In genomic region chr6:138160329-138161117, GRCh38 we compare ENCODE assay signal across 9 cellular contexts. TPM values are rescaled to one million over a fixed set of nuclear protein-coding genes. Genes with fewer than 3 reads are reported as not detected.
A peak's percentile ranks its signal among the peaks of the same experiment; 100 is the strongest.
DNase-seq lines count a peak whose midpoint lies in the region; ATAC-seq and TF ChIP-seq lines count a peak whose summit lies in the region.
"Had no signal": no experiment of that assay in that cellular context is flagged by ENCODE, and none has a peak within 500 bp of the region (broad histone marks: within the 10 kb centered on the region; RNA-seq: fewer than 3 reads in every experiment).

No MANE protein-coding gene starts in this region.

- no peak overlapping the region for H2AFZ ChIP-seq in SK-N-SH (ENCODE audit: low read depth)

- H3K9ac ChIP-seq in iPS-18a (ENCODE audit: low read length) (peak overlapping the region; percentile 33), SK-N-SH (no peak overlapping the region)

- H3K4me1 Mint-ChIP-seq in activated naive CD4-positive, alpha-beta T cell treated with anti-CD3 and anti-CD28 coated beads, Interleukin-2, amount 50 U/mL, for 24 hours, result peaks cover 5% of the 10 kb centered on the region
- peaks cover 17% of the 10 kb centered on the region for H3K4me1 Mint-ChIP-seq in T-helper 17 cell

- peaks cover 34% of the 10 kb centered on the region for H3K27me3 ChIP-seq in iPS-18a (ENCODE audit: control insufficient read depth, insufficient read depth, low read length)
- peaks cover 0 to 12% (median 1%) of the 10 kb centered on the region in 4 donors for H3K27me3 ChIP-seq in upper lobe of left lung
- H3K27me3 ChIP-seq in SK-N-SH (ENCODE audit: insufficient read depth), result peaks cover 17% of the 10 kb centered on the region; the same call in 1 of the 2 replicates

- POLR2A ChIA-PET in SK-N-SH (lab: Yijun Ruan, JAX), result no interaction called here

- H3K4me3 ChIP-seq in iPS-18a (ENCODE audit: low read length) (peak overlapping the region; percentile 59), upper lobe of left lung (peak overlapping the region in 3 of 4 donors; percentile 69 to 78 (median 71)), SK-N-SH (ENCODE audit: low read depth in 2 of 2, low read length in 1 of 2) (no peak overlapping the region)

- DNase-seq in activated naive CD4-positive, alpha-beta T cell treated with anti-CD3 and anti-CD28 coated beads, Interleukin-2, amount 50 U/mL, for 16 hours, result no peak
- DNase-seq in T-helper 17 cell, result no peak
- DNase-seq in upper lobe of left lung, result no peak
- no peak for DNase-seq in SK-N-SH
- DNase-seq: NCI-H1417 treated with DMSO at 0.1 percent for 48 hours had no signal

- H3K4me1 ChIP-seq in iPS-18a (ENCODE audit: control insufficient read depth, low read depth, low read length) (peaks cover 15% of the 10 kb centered on the region), upper lobe of left lung (peaks cover 14 to 30% (median 16%) of the 10 kb centered on the region in 4 donors), SK-N-SH (ENCODE audit: control insufficient read depth in 1 of 2, insufficient read depth in 2 of 2, low read depth in 1 of 2, low read length in 1 of 2) (no peaks in the 10 kb centered on the region; a peak in 1 of 4 replicates)

- no peaks in the 10 kb centered on the region for H3K9me3 Mint-ChIP-seq in activated naive CD4-positive, alpha-beta T cell treated with anti-CD3 and anti-CD28 coated beads, Interleukin-2, amount 50 U/mL, for 24 hours

- no peak for TF ChIP-seq POLR2A in upper lobe of left lung (IDR thresholded peaks at IDR 0.05)

- TF ChIP-seq CTCF in upper lobe of left lung (IDR thresholded peaks at IDR 0.05) (no peak), SK-N-SH (IDR thresholded peaks at IDR 0.05) (no peak)

- H3K4me3 Mint-ChIP-seq in activated naive CD4-positive, alpha-beta T cell treated with anti-CD3 and anti-CD28 coated beads, Interleukin-2, amount 50 U/mL, for 24 hours, result peak overlapping the region; percentile 57
- peak overlapping the region; percentile 78 for H3K4me3 Mint-ChIP-seq in T-helper 17 cell

- no peak for TF ChIP-seq EP300 in upper lobe of left lung (IDR thresholded peaks at IDR 0.05)
- no peak for TF ChIP-seq EP300 in SK-N-SH (IDR thresholded peaks at IDR 0.05; ENCODE audit: borderline replicate concordance in 1 of 2, low read depth in 1 of 2, low read length in 1 of 2)

- H3K4me2 ChIP-seq in SK-N-SH, result no peak overlapping the region

- H4K20me1 ChIP-seq in SK-N-SH (ENCODE audit: insufficient read depth), result no peaks in the 10 kb centered on the region

- H3F3A ChIP-seq in SK-N-SH (replicated peaks; ENCODE audit: insufficient read depth), result no peaks in the 10 kb centered on the region

- H3K79me2 ChIP-seq in SK-N-SH (ENCODE audit: insufficient read depth), result no peaks in the 10 kb centered on the region

- no peak for TF ChIP-seq RAD21 in SK-N-SH (IDR thresholded peaks at IDR 0.05; ENCODE audit: low read length)

- H3K27ac ChIP-seq in iPS-18a (ENCODE audit: low read length) (no peak overlapping the region), upper lobe of left lung (peak overlapping the region in 3 of 4 donors; percentile 80 to 86 (median 86)), SK-N-SH (ENCODE audit: low read depth in 2 of 2, low read length in 1 of 2) (no peak overlapping the region)

- WGBS in upper lobe of left lung, 2 donors, result 65 to 71% methylated on average over 12 of the region's 12 CpGs
- 34% methylated on average over 12 of the region's 12 CpGs for WGBS in SK-N-SH (ENCODE audit: low lambda C conversion rate)

- no peaks in the 10 kb centered on the region for H3K9me2 ChIP-seq in SK-N-SH

- H3K27ac Mint-ChIP-seq in activated naive CD4-positive, alpha-beta T cell treated with anti-CD3 and anti-CD28 coated beads, Interleukin-2, amount 50 U/mL, for 24 hours, result no peak overlapping the region
- no peak overlapping the region for H3K27ac Mint-ChIP-seq in T-helper 17 cell

- no peaks in the 10 kb centered on the region for H3K36me3 Mint-ChIP-seq in activated naive CD4-positive, alpha-beta T cell treated with anti-CD3 and anti-CD28 coated beads, Interleukin-2, amount 50 U/mL, for 24 hours
- peaks cover 7% of the 10 kb centered on the region for H3K36me3 Mint-ChIP-seq in T-helper 17 cell (ENCODE audit: low read depth)

- H3K9me3 ChIP-seq in T-helper 17 cell (ENCODE audit: control insufficient read depth, low read length, poor library complexity, severe bottlenecking), result no peaks in the 10 kb centered on the region
- H3K9me3 ChIP-seq in iPS-18a (ENCODE audit: control insufficient read depth, low read depth, low read length), result no peaks in the 10 kb centered on the region
- no peaks in the 10 kb centered on the region for H3K9me3 ChIP-seq in upper lobe of left lung
- H3K9me3 ChIP-seq in SK-N-SH, result no peaks in the 10 kb centered on the region

- peaks cover 53% of the 10 kb centered on the region for H3K27me3 Mint-ChIP-seq in activated naive CD4-positive, alpha-beta T cell treated with anti-CD3 and anti-CD28 coated beads, Interleukin-2, amount 50 U/mL, for 24 hours
- peaks cover 51% of the 10 kb centered on the region for H3K27me3 Mint-ChIP-seq in T-helper 17 cell

- ATAC-seq in T-helper 17 cell, result no peak
- no peak for ATAC-seq in upper lobe of left lung (ENCODE audit: low FRiP score in 2 of 2)
- no peak for ATAC-seq in GM18868 (IDR thresholded peaks at IDR 0.05; ENCODE audit: unreplicated experiment)
- no peak for ATAC-seq in GM21528 (IDR thresholded peaks at IDR 0.05; ENCODE audit: low FRiP score, unreplicated experiment)

- H3K36me3 ChIP-seq in iPS-18a (ENCODE audit: control insufficient read depth, low read depth, low read length), result no peaks in the 10 kb centered on the region
- no peaks in the 10 kb centered on the region for H3K36me3 ChIP-seq in upper lobe of left lung
- H3K36me3 ChIP-seq in SK-N-SH (replicated peaks in 1 of 2; ENCODE audit: control insufficient read depth in 1 of 2, insufficient read depth in 2 of 2, low read length in 1 of 2), result no peaks in the 10 kb centered on the region

- CTCF ChIA-PET in SK-N-SH (lab: Yijun Ruan, JAX), result no interaction called here

TF ChIP-seq in SK-N-SH, 30 proteins besides CTCF, POLR2A, EP300 and RAD21 (continues in another document):
- no peak for TF ChIP-seq MEF2A (IDR thresholded peaks at IDR 0.05; ENCODE audit: borderline replicate concordance, low read depth)
- no peak for TF ChIP-seq IRF3 (IDR thresholded peaks at IDR 0.05; ENCODE audit: low read depth, low read length)
- no peak for TF ChIP-seq MAX (IDR thresholded peaks at IDR 0.05; ENCODE audit: low read depth)
- no peak for TF ChIP-seq USF1 (IDR thresholded peaks at IDR 0.05; ENCODE audit: borderline replicate concordance, low read depth)

RNA-seq across cellular contexts. Expression of gene ARFGEF3, which starts 1.2 kb away (rescaled TPM):
- total RNA-seq in T-helper 17 cell (under 1 TPM in 1 of 2 donors, not detected in 1; 0.03 TPM), upper lobe of left lung (10 to 100 TPM; 19.8 to 53.6 (median 30.5) TPM)
- not detected in 2 replicates for polyA plus RNA-seq in SK-N-SH (2012; rRNA removed)
- polyA plus RNA-seq in SK-N-SH (2012; cell fraction: cytosol; rRNA removed), result under 0.01 TPM in 2 replicates
- under 0.01 TPM in 1 of 2 replicates, not detected in the other for polyA plus RNA-seq in SK-N-SH (2012; cell fraction: nucleus; rRNA removed)

RNA-seq across cellular contexts. Expression of gene PERP, which starts 53.3 kb away (rescaled TPM):
- 1 to 10 TPM; 4.3 to 5.7 TPM for total RNA-seq in T-helper 17 cell
- 10 to 100 TPM; 13.6 to 69.8 (median 26.1) TPM for total RNA-seq in upper lobe of left lung
- 0.02 TPM in 1 of 2 replicates, not detected in the other for polyA plus RNA-seq in SK-N-SH (2012; rRNA removed)
- polyA plus RNA-seq in SK-N-SH (2012; cell fraction: cytosol; rRNA removed), result 0.01 TPM in 2 replicates
- not detected in 2 replicates for polyA plus RNA-seq in SK-N-SH (2012; cell fraction: nucleus; rRNA removed)

RNA-seq across cellular contexts. Expression of gene PBOV1, which starts 57.8 kb away (rescaled TPM):
- total RNA-seq in T-helper 17 cell (not detected), upper lobe of left lung (not detected)
- polyA plus RNA-seq in SK-N-SH (2012; rRNA removed), result not detected in 2 replicates
- not detected in 2 replicates for polyA plus RNA-seq in SK-N-SH (2012; cell fraction: cytosol; rRNA removed)
- polyA plus RNA-seq in SK-N-SH (2012; cell fraction: nucleus; rRNA removed), result not detected in 2 replicates

Comparison
In these comparisons a context has a peak if more than half of its experiments do, and no peak if none do; other contexts are left out.
1. H3K27ac ChIP-seq: peak in upper lobe of left lung (3 of 4); none in iPS-18a (single experiment) and SK-N-SH (0 of 2).
2. H3K4me3 ChIP-seq: peak in iPS-18a (single experiment) and upper lobe of left lung (3 of 4); none in SK-N-SH (0 of 2).
3. RNA of gene ARFGEF3, which starts 1.2 kb away (total RNA-seq): 19.8 to 53.6 TPM in upper lobe of left lung; 0.03 TPM in T-helper 17 cell; every median in the first group is over 10 times any median in the second.